1 cellular context compared by ENCODE assay signal in the genomic region with DNA sequence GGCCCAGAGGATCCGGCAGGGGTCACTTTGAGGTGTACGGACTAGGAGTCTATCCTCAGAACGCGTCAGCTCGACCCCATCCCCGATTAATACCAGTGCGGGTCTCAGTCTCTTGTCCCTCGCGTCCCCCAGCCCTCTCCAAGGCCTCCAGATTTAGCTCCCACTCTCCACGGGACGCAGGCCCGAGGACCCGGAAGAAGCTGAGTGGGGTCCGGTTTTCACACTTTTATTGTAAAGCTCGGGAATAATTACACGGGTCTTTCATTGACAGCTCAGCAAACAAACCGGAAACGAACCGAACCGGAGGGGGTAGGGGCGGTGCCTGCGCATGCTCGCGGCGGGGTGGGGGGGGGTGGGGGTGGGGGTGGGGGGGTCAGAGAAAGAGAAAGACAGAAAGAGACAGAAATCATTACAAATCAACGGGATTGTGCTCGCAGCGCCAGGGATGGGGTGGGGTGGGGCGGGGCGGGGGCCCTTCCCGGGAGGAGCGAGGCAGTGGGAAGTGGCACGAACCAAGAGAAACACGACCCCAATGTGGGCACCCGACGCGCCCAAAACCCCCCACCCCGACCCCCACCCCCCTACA.
TF ChIP-seq lines count a peak whose summit lies in the region.

No MANE protein-coding gene starts in this region.

TF ChIP-seq in K562, 482 proteins besides CTCF, POLR2A, EP300 and RAD21 (continued from another document):
- TF ChIP-seq, protein P1, sequence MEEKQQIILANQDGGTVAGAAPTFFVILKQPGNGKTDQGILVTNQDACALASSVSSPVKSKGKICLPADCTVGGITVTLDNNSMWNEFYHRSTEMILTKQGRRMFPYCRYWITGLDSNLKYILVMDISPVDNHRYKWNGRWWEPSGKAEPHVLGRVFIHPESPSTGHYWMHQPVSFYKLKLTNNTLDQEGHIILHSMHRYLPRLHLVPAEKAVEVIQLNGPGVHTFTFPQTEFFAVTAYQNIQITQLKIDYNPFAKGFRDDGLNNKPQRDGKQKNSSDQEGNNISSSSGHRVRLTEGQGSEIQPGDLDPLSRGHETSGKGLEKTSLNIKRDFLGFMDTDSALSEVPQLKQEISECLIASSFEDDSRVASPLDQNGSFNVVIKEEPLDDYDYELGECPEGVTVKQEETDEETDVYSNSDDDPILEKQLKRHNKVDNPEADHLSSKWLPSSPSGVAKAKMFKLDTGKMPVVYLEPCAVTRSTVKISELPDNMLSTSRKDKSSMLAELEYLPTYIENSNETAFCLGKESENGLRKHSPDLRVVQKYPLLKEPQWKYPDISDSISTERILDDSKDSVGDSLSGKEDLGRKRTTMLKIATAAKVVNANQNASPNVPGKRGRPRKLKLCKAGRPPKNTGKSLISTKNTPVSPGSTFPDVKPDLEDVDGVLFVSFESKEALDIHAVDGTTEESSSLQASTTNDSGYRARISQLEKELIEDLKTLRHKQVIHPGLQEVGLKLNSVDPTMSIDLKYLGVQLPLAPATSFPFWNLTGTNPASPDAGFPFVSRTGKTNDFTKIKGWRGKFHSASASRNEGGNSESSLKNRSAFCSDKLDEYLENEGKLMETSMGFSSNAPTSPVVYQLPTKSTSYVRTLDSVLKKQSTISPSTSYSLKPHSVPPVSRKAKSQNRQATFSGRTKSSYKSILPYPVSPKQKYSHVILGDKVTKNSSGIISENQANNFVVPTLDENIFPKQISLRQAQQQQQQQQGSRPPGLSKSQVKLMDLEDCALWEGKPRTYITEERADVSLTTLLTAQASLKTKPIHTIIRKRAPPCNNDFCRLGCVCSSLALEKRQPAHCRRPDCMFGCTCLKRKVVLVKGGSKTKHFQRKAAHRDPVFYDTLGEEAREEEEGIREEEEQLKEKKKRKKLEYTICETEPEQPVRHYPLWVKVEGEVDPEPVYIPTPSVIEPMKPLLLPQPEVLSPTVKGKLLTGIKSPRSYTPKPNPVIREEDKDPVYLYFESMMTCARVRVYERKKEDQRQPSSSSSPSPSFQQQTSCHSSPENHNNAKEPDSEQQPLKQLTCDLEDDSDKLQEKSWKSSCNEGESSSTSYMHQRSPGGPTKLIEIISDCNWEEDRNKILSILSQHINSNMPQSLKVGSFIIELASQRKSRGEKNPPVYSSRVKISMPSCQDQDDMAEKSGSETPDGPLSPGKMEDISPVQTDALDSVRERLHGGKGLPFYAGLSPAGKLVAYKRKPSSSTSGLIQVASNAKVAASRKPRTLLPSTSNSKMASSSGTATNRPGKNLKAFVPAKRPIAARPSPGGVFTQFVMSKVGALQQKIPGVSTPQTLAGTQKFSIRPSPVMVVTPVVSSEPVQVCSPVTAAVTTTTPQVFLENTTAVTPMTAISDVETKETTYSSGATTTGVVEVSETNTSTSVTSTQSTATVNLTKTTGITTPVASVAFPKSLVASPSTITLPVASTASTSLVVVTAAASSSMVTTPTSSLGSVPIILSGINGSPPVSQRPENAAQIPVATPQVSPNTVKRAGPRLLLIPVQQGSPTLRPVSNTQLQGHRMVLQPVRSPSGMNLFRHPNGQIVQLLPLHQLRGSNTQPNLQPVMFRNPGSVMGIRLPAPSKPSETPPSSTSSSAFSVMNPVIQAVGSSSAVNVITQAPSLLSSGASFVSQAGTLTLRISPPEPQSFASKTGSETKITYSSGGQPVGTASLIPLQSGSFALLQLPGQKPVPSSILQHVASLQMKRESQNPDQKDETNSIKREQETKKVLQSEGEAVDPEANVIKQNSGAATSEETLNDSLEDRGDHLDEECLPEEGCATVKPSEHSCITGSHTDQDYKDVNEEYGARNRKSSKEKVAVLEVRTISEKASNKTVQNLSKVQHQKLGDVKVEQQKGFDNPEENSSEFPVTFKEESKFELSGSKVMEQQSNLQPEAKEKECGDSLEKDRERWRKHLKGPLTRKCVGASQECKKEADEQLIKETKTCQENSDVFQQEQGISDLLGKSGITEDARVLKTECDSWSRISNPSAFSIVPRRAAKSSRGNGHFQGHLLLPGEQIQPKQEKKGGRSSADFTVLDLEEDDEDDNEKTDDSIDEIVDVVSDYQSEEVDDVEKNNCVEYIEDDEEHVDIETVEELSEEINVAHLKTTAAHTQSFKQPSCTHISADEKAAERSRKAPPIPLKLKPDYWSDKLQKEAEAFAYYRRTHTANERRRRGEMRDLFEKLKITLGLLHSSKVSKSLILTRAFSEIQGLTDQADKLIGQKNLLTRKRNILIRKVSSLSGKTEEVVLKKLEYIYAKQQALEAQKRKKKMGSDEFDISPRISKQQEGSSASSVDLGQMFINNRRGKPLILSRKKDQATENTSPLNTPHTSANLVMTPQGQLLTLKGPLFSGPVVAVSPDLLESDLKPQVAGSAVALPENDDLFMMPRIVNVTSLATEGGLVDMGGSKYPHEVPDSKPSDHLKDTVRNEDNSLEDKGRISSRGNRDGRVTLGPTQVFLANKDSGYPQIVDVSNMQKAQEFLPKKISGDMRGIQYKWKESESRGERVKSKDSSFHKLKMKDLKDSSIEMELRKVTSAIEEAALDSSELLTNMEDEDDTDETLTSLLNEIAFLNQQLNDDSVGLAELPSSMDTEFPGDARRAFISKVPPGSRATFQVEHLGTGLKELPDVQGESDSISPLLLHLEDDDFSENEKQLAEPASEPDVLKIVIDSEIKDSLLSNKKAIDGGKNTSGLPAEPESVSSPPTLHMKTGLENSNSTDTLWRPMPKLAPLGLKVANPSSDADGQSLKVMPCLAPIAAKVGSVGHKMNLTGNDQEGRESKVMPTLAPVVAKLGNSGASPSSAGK (IDR thresholded peaks at IDR 0.05) = no peak
- TF ChIP-seq HDAC1 (IDR thresholded peaks at IDR 0.05) = 0 out of 4 replicates have a peak, but pooled peaks of 1 of the 2 experiments have one; percentile 7
- peak; percentile 81 for TF ChIP-seq NRF1 (conservative IDR thresholded peaks at IDR 0.05 in 1 of 2, IDR thresholded peaks at IDR 0.05 in 1 of 2)
- TF ChIP-seq SMC3 (conservative IDR thresholded peaks at IDR 0.05; ENCODE audit: insufficient read depth, low read depth, low read length) = 0 out of 2 replicates have a peak, but pooled peaks have one; percentile 4
- TF ChIP-seq ELF1 (tag; IDR thresholded peaks at IDR 0.05) = peak; percentile 55; the same call in 1 of the 2 replicates
- peak; percentile 10 for TF ChIP-seq MEIS2 (IDR thresholded peaks at IDR 0.05; ENCODE audit: partially characterized antibody)
- TF ChIP-seq MYC (IDR thresholded peaks at IDR 0.05; ENCODE audit: low read depth, low read length) = 0 out of 2 replicates have a peak, but pooled peaks have one; percentile 3
- TF ChIP-seq MYC (CRISPR knock-in tag; IDR thresholded peaks at IDR 0.05; ENCODE audit: borderline replicate concordance, low read depth) = no peak
- no peak for TF ChIP-seq MAZ (CRISPR knock-in tag; conservative IDR thresholded peaks at IDR 0.05 in 1 of 2, IDR thresholded peaks at IDR 0.05 in 1 of 2)
- peak; percentile 23; the same call in 1 of the 2 replicates for TF ChIP-seq ZNF584 (CRISPR knock-in tag; IDR thresholded peaks at IDR 0.05; ENCODE audit: low read depth)
- TF ChIP-seq POLR2AphosphoS5 (IDR thresholded peaks at IDR 0.05; ENCODE audit: control insufficient read depth, insufficient read depth, low read depth, low read length) = peak; percentile 26; the same call in 1 of the 2 replicates
TF ChIP-seq in K562: peak in this region for 23.
